In the genomic region with DNA sequence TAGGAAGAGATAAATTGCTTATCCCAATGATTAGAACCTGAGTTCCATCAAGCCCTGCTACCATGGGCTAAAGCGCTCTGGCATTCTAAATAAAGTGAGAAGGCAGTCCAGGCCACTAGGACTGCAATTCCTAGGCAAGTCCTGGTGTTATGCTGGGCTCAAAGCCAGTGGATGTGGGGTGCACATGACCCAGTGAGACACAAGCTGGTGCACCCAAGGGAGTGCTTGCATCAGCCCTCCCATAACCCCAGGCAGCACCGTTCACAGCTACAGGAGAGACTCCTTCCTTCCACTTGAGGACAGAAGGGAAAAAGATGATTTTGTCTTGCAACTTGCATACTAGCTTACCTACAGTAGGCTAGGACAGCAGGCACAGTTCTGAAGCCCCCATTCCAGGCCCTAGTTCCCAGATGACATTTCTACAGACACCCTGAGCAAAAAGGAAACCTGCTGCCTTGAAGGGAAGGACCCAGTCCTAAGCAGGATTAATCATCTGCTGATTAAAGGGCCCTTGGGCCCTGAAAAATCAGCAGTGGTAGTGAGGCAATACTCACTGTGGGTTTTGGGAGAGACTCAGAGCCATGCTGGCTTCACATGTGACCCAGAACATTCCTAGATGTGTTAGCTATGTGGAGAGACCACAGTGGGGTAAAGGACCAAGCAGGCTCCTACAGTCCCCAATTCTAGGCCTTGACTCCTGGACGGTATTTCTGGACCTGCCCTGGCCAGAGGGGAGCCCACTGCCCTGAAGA, we compare ENCODE assay signal across 21 cellular contexts.
"Had no signal": no experiment of that assay in that cellular context is flagged by ENCODE, and none has a peak within 500 bp of the region (broad histone marks: within the 10 kb centered on the region; RNA-seq: fewer than 3 reads in every experiment).

No MANE protein-coding gene starts in this region.

- ATAC-seq: activated CD8-positive, alpha-beta memory T cell treated with anti-CD3 and anti-CD28 coated beads, Interleukin-2, amount 10 ng/mL, durations not matched to agents 7 days and 5 days; esophagus mucosa; mucosa of descending colon had no signal

- H3K27ac Mint-ChIP-seq: activated CD4-positive, alpha-beta memory T cell treated with anti-CD3 and anti-CD28 coated beads, Interleukin-2, amount 10 ng/mL, durations not matched to agents 7 days and 5 days; activated CD8-positive, alpha-beta memory T cell treated with anti-CD3 and anti-CD28 coated beads, Interleukin-2, amount 10 ng/mL, durations not matched to agents 7 days and 5 days; activated naive CD8-positive, alpha-beta T cell; naive B cell; progenitor cell of endocrine pancreas; stimulated activated naive CD8-positive, alpha-beta T cell treated with anti-CD3 and anti-CD28 coated beads, Interleukin-15, Interleukin-2, amounts not matched to agents 100 ng/mL and 50 ng/mL, for 24 hours; T-helper 2 cell treated with Interferon-gamma antibody and Interleukin-4, amounts not matched to agents 5 μg/mL and 100 μg/mL, for 36 hours; type B pancreatic cell had no signal

- H3K27ac ChIP-seq: dorsolateral prefrontal cortex, skin epidermis had no signal

- H3K9me3 ChIP-seq: mucosa of descending colon had no signal

- H3K4me3 ChIP-seq: dorsolateral prefrontal cortex, mucosa of descending colon, skin epidermis had no signal

- H3K36me3 Mint-ChIP-seq: activated CD8-positive, alpha-beta memory T cell treated with anti-CD3 and anti-CD28 coated beads, Interleukin-2, amount 10 ng/mL, durations not matched to agents 7 days and 5 days; activated naive CD8-positive, alpha-beta T cell; naive B cell; type B pancreatic cell had no signal

- H3K27me3 Mint-ChIP-seq: activated CD4-positive, alpha-beta memory T cell treated with anti-CD3 and anti-CD28 coated beads, Interleukin-2, amount 10 ng/mL, durations not matched to agents 7 days and 5 days; activated CD8-positive, alpha-beta memory T cell treated with anti-CD3 and anti-CD28 coated beads, Interleukin-2, amount 10 ng/mL, durations not matched to agents 7 days and 5 days; activated naive CD8-positive, alpha-beta T cell; naive B cell; progenitor cell of endocrine pancreas; stimulated activated naive CD8-positive, alpha-beta T cell treated with anti-CD3 and anti-CD28 coated beads, Interleukin-15, Interleukin-2, amounts not matched to agents 100 ng/mL and 50 ng/mL, for 24 hours; type B pancreatic cell had no signal

- H3K4me3 Mint-ChIP-seq: activated CD4-positive, alpha-beta memory T cell treated with anti-CD3 and anti-CD28 coated beads, Interleukin-2, amount 10 ng/mL, durations not matched to agents 7 days and 5 days; activated CD8-positive, alpha-beta memory T cell treated with anti-CD3 and anti-CD28 coated beads, Interleukin-2, amount 10 ng/mL, durations not matched to agents 7 days and 5 days; activated naive CD8-positive, alpha-beta T cell; naive B cell; neural crest cell; stimulated activated naive CD8-positive, alpha-beta T cell treated with anti-CD3 and anti-CD28 coated beads, Interleukin-15, Interleukin-2, amounts not matched to agents 100 ng/mL and 50 ng/mL, for 24 hours; T-helper 2 cell treated with Interferon-gamma antibody and Interleukin-4, amounts not matched to agents 5 μg/mL and 100 μg/mL, for 36 hours; type B pancreatic cell had no signal

- DNase-seq: activated CD4-positive, alpha-beta memory T cell treated with anti-CD3 and anti-CD28 coated beads, Interleukin-2, amount 10 ng/mL, durations not matched to agents 7 days and 5 days; activated CD4-positive, alpha-beta T cell treated with anti-CD3 and anti-CD28 coated beads for 48 hours; activated CD4-positive, CD25-positive, alpha-beta regulatory T cell; activated CD8-positive, alpha-beta memory T cell treated with anti-CD3 and anti-CD28 coated beads, Interleukin-2, amount 10 ng/mL, durations not matched to agents 7 days and 5 days; central memory CD4-positive, alpha-beta T cell; dorsolateral prefrontal cortex; head of caudate nucleus; kidney; mesenchymal stem cell; mucosa of descending colon; naive B cell; right cardiac atrium; SW 1271 had no signal

- H3K9me3 Mint-ChIP-seq: activated CD4-positive, alpha-beta memory T cell treated with anti-CD3 and anti-CD28 coated beads, Interleukin-2, amount 10 ng/mL, durations not matched to agents 7 days and 5 days had no signal

- H3K4me1 Mint-ChIP-seq: activated CD4-positive, alpha-beta memory T cell treated with anti-CD3 and anti-CD28 coated beads, Interleukin-2, amount 10 ng/mL, durations not matched to agents 7 days and 5 days; activated CD8-positive, alpha-beta memory T cell treated with anti-CD3 and anti-CD28 coated beads, Interleukin-2, amount 10 ng/mL, durations not matched to agents 7 days and 5 days; naive B cell; neural crest cell had no signal
